30 cellular contexts compared by ENCODE assay signal in genomic region chr16:10599626-10600025, GRCh38. TPM values are rescaled to one million over a fixed set of nuclear protein-coding genes. Genes with fewer than 3 reads are reported as not detected.
DNase-seq lines count a peak whose midpoint lies in the region; ATAC-seq, FAIRE-seq and TF ChIP-seq lines count a peak whose summit lies in the region.
"Had no signal": no experiment of that assay in that cellular context is flagged by ENCODE, and none has a peak within 500 bp of the region (broad histone marks: within the 10 kb centered on the region; RNA-seq: fewer than 3 reads in every experiment).

No MANE protein-coding gene starts in this region.

- RAD21 ChIA-PET in GM12878 (lab: Charles Lee; ENCODE audit: unreplicated experiment) = interaction anchor here (0.6 to 1.3 kb wide), 5 partner anchors 9 to 138 kb away, joined by 3 to 4 read pairs (median 3); no protein-coding TSS in a partner anchor

- 26% methylated on average over 7 of the region's 7 CpGs for WGBS in GM12878 (ENCODE audit: insufficient coverage, insufficient replicate concordance, low lambda C conversion rate, missing lambda C conversion rate)

- no peak for TF ChIP-seq CTCF in GM12878 (IDR thresholded peaks at IDR 0.05 in 2 of 3, conservative IDR thresholded peaks at IDR 0.05 in 1 of 3; ENCODE audit: control insufficient read depth in 2 of 3, extremely low read depth in 1 of 3, insufficient read depth in 1 of 3, low read depth in 3 of 3, low read length in 3 of 3)

- no peak overlapping the region for H3K27ac ChIP-seq in GM12878 (ENCODE audit: control insufficient read depth, insufficient read depth)
- H3K27ac ChIP-seq: brain microvascular endothelial cell, parathyroid adenoma, VCaP had no signal

- H3K4me1 ChIP-seq in GM12878 (ENCODE audit: control insufficient read depth, insufficient read depth, low read length) = peaks cover 40% of the 10 kb centered on the region
- H3K4me1 ChIP-seq: parathyroid adenoma had no signal

- TF ChIP-seq EP300 in GM12878 (IDR thresholded peaks at IDR 0.05; ENCODE audit: borderline replicate concordance in 1 of 2, control insufficient read depth in 1 of 2, low read depth in 2 of 2, low read length in 2 of 2) = 0 out of 4 replicates have a peak, but pooled peaks of 1 of the 2 experiments have one; percentile 16

- in situ Hi-C loops in GM12878 (cut with MboI) = no loop called here

- no peaks in the 10 kb centered on the region for H3K36me3 Mint-ChIP-seq in stimulated activated memory B cell treated with anti-CD40 and anti-IgM and Interleukin-4, amounts not matched to agents 10 μg/mL and 1 μg/mL and 100 μg/mL, for 72 hours
- H3K36me3 Mint-ChIP-seq: activated CD8-positive, alpha-beta memory T cell treated with anti-CD3 and anti-CD28 coated beads, Interleukin-2, amount 10 ng/mL, durations not matched to agents 7 days and 5 days had no signal

- intact Hi-C loops in GM12878 (cut with micrococcal nuclease; ENCODE audit: unreplicated experiment) = loop anchor here (5.0 kb wide), 1 partner anchor 62 kb away; no protein-coding TSS in a partner anchor

- no peaks in the 10 kb centered on the region for H3K9me3 Mint-ChIP-seq in stimulated activated memory B cell treated with anti-CD40 and anti-IgM and Interleukin-4, amounts not matched to agents 10 μg/mL and 1 μg/mL and 100 μg/mL, for 72 hours
- H3K9me3 Mint-ChIP-seq: activated CD4-positive, alpha-beta T cell treated with anti-CD3 and anti-CD28 coated beads, Interleukin-2, amount 10 ng/mL, durations not matched to agents 24 days and 14 days; activated naive CD4-positive, alpha-beta T cell treated with anti-CD3 and anti-CD28 coated beads for 36 hours; activated T-cell treated with anti-CD3 and anti-CD28 coated beads, Interleukin-2, amount 50 U/mL, for 72 hours; GM23338; HFFc6; nephron; T-helper 2 cell treated with Interferon-gamma antibody and Interleukin-4, amounts not matched to agents 5 μg/mL and 100 μg/mL, for 36 hours had no signal

- H3K4me1 Mint-ChIP-seq in stimulated activated memory B cell treated with anti-CD40 and anti-IgM and Interleukin-4, amounts not matched to agents 10 μg/mL and 1 μg/mL and 100 μg/mL, for 72 hours = peaks cover 26% of the 10 kb centered on the region
- H3K4me1 Mint-ChIP-seq: activated CD4-positive, alpha-beta T cell treated with anti-CD3 and anti-CD28 coated beads, Interleukin-2, amount 10 ng/mL, durations not matched to agents 24 days and 14 days; activated CD8-positive, alpha-beta memory T cell treated with anti-CD3 and anti-CD28 coated beads, Interleukin-2, amount 10 ng/mL, durations not matched to agents 7 days and 5 days had no signal

- no peak overlapping the region for H3K4me3 ChIP-seq in GM12878
- H3K4me3 ChIP-seq: GM23338 had no signal

- no peaks in the 10 kb centered on the region for H3K79me2 ChIP-seq in GM12878 (ENCODE audit: control insufficient read depth, insufficient read depth, low read length)
- H3K79me2 ChIP-seq: parathyroid adenoma had no signal

- no peak overlapping the region for H3K4me2 ChIP-seq in GM12878 (ENCODE audit: control insufficient read depth, insufficient read depth)
- H3K4me2 ChIP-seq: GM23338 had no signal

- no peak for FAIRE-seq in GM12878 (lab: Jason Lieb, UNC)
- FAIRE-seq: keratinocyte had no signal

- H3K27ac Mint-ChIP-seq in stimulated activated memory B cell treated with anti-CD40 and anti-IgM and Interleukin-4, amounts not matched to agents 10 μg/mL and 1 μg/mL and 100 μg/mL, for 72 hours = no peak overlapping the region
- H3K27ac Mint-ChIP-seq: activated CD4-positive, alpha-beta T cell treated with anti-CD3 and anti-CD28 coated beads, Interleukin-2, amount 10 ng/mL, durations not matched to agents 24 days and 14 days; activated CD8-positive, alpha-beta memory T cell treated with anti-CD3 and anti-CD28 coated beads, Interleukin-2, amount 10 ng/mL, durations not matched to agents 7 days and 5 days; activated naive CD4-positive, alpha-beta T cell treated with anti-CD3 and anti-CD28 coated beads for 36 hours; activated T-cell treated with anti-CD3 and anti-CD28 coated beads, Interleukin-2, amount 50 U/mL, for 72 hours; HFFc6; nephron; T-helper 2 cell treated with Interferon-gamma antibody and Interleukin-4, amounts not matched to agents 5 μg/mL and 100 μg/mL, for 36 hours had no signal

- CTCF ChIA-PET in GM12878 (lab: Yijun Ruan, JAX) = interaction anchor here (0.6 kb wide), 1 partner anchor 18 kb away, joined by 3 read pairs; no protein-coding TSS in a partner anchor

- TF ChIP-seq POLR2A in GM12878 (IDR thresholded peaks at IDR 0.05; ENCODE audit: low read depth, low read length) = no peak

- peaks cover 50% of the 10 kb centered on the region for H3K27me3 Mint-ChIP-seq in stimulated activated memory B cell treated with anti-CD40 and anti-IgM and Interleukin-4, amounts not matched to agents 10 μg/mL and 1 μg/mL and 100 μg/mL, for 72 hours
- H3K27me3 Mint-ChIP-seq: activated CD4-positive, alpha-beta T cell treated with anti-CD3 and anti-CD28 coated beads, Interleukin-2, amount 10 ng/mL, durations not matched to agents 24 days and 14 days had no signal

- no peak overlapping the region for H3K4me3 Mint-ChIP-seq in stimulated activated memory B cell treated with anti-CD40 and anti-IgM and Interleukin-4, amounts not matched to agents 10 μg/mL and 1 μg/mL and 100 μg/mL, for 72 hours
- H3K4me3 Mint-ChIP-seq: activated CD4-positive, alpha-beta T cell treated with anti-CD3 and anti-CD28 coated beads, Interleukin-2, amount 10 ng/mL, durations not matched to agents 24 days and 14 days; activated CD8-positive, alpha-beta memory T cell treated with anti-CD3 and anti-CD28 coated beads, Interleukin-2, amount 10 ng/mL, durations not matched to agents 7 days and 5 days; activated naive CD4-positive, alpha-beta T cell treated with anti-CD3 and anti-CD28 coated beads for 36 hours; activated T-cell treated with anti-CD3 and anti-CD28 coated beads, Interleukin-2, amount 50 U/mL, for 72 hours; GM23338; HFFc6; nephron; T-helper 2 cell treated with Interferon-gamma antibody and Interleukin-4, amounts not matched to agents 5 μg/mL and 100 μg/mL, for 36 hours had no signal

- H3K9ac ChIP-seq in GM12878 (ENCODE audit: control insufficient read depth, insufficient read depth, low read length) = no peak overlapping the region
- H3K9ac ChIP-seq: parathyroid adenoma had no signal

- no peaks in the 10 kb centered on the region for H4K20me1 ChIP-seq in GM12878 (ENCODE audit: control insufficient read depth, insufficient read depth)

- H2AFZ ChIP-seq in GM12878 (ENCODE audit: control insufficient read depth, low read depth, low read length) = no peak overlapping the region
- H2AFZ ChIP-seq: parathyroid adenoma had no signal

- H3K9me3 ChIP-seq in GM12878 (replicated peaks; ENCODE audit: control insufficient read depth, insufficient read depth, low read length) = no peaks in the 10 kb centered on the region

- no peak for DNase-seq in GM12878 (ENCODE audit: low read depth, low spot score)
- no peak for DNase-seq in activated CD4-positive, alpha-beta T cell treated with anti-CD3 and anti-CD28 coated beads for 48 hours
- DNase-seq in activated T-cell treated with anti-CD3 and anti-CD28 coated beads, Interleukin-2, amount 50 U/mL, for 1 hour = no peak
- no peak for DNase-seq in activated CD8-positive, alpha-beta memory T cell treated with anti-CD3 and anti-CD28 coated beads for 24 hours
- DNase-seq: activated CD4-positive, alpha-beta T cell treated with anti-CD3 and anti-CD28 coated beads, Interleukin-2, amount 10 ng/mL, durations not matched to agents 24 days and 14 days; activated CD8-positive, alpha-beta memory T cell treated with anti-CD3 and anti-CD28 coated beads, Interleukin-2, amount 10 ng/mL, durations not matched to agents 7 days and 5 days; activated naive CD4-positive, alpha-beta T cell treated with anti-CD3 and anti-CD28 coated beads for 36 hours; activated T-cell treated with anti-CD3 and anti-CD28 coated beads, Interleukin-2, amount 50 U/mL, for 72 hours; brain microvascular endothelial cell; C1 segment of cervical spinal cord; COR-L47; DMS53; HFFc6; IMR-90; midbrain; NCI-H1436; NCI-H446 treated with DMSO at 0.1 percent for 48 hours; right cardiac atrium; SHP77; stimulated activated CD4-positive, alpha-beta T cell treated with anti-CD3 and anti-CD28 coated beads, Interleukin-2, amount 100 ng/mL, for 24 hours had no signal

- no peaks in the 10 kb centered on the region for H3K36me3 ChIP-seq in GM12878 (ENCODE audit: control insufficient read depth in 2 of 2, insufficient read depth in 2 of 2, low read length in 1 of 2)
- H3K36me3 ChIP-seq: brain microvascular endothelial cell had no signal

- H3K27me3 ChIP-seq in GM12878 (replicated peaks in 1 of 2; ENCODE audit: control insufficient read depth in 2 of 2, insufficient read depth in 2 of 2, low read length in 1 of 2) = no peaks in the 10 kb centered on the region
- H3K27me3 ChIP-seq: brain microvascular endothelial cell had no signal

- ATAC-seq in GM18909 (IDR thresholded peaks at IDR 0.05; ENCODE audit: poor library complexity, unreplicated experiment) (peak; percentile 54), HG03520 (IDR thresholded peaks at IDR 0.05; ENCODE audit: unreplicated experiment) (peak; percentile 63), GM12878 (peak; percentile 64), GM19328 (IDR thresholded peaks at IDR 0.05; ENCODE audit: unreplicated experiment) (no peak)
- peak; percentile 71 for ATAC-seq in stimulated activated memory B cell treated with anti-CD40 and anti-IgM and Interleukin-4, amounts not matched to agents 10 μg/mL and 1 μg/mL and 100 μg/mL, for 72 hours
- ATAC-seq: activated CD8-positive, alpha-beta memory T cell treated with anti-CD3 and anti-CD28 coated beads, Interleukin-2, amount 10 ng/mL, durations not matched to agents 7 days and 5 days; right cardiac atrium had no signal

- BruUV-seq in GM12878 (replicated peaks; lab: Mats Ljungman, UMichigan) = no TSS peak

- SMC1A ChIA-PET in GM12878 (lab: Charles Lee; ENCODE audit: uncharacterized antibody, unreplicated experiment) = interaction anchor here (0.7 to 1.6 kb wide), 4 partner anchors 9 to 47 kb away, joined by 3 to 7 read pairs (median 4); no protein-coding TSS in a partner anchor

- no peak for TF ChIP-seq RAD21 in GM12878 (IDR thresholded peaks at IDR 0.05; ENCODE audit: insufficient read depth, low read depth, low read length)

- POLR2A ChIA-PET in GM12878 (lab: Charles Lee) = interaction anchor here (0.6 to 1.3 kb wide), 3 partner anchors 9 to 839 kb away, joined by 3 to 4 read pairs (median 4); no protein-coding TSS in a partner anchor

RNA-seq across cellular contexts. Expression of gene EMP2, which starts 19.2 kb away (rescaled TPM):
- total RNA-seq in GM12878 (2013; cell fraction: nucleolus; rRNA removed) = 0.95 and 1.0 TPM in 2 replicates
- total RNA-seq in GM12878 (2014; rRNA removed) (3.2 and 3.4 TPM in 2 replicates), GM12878 (2014; rRNA removed; fragmentation: Illumina TruSeq; extraction: Trizol) (2.6 and 2.9 TPM in 2 replicates), GM12878 (2021) (5.7 and 5.8 TPM in 2 replicates)
- polyA plus RNA-seq in GM12878 (2011; ENCODE audit: low read depth) = 1.9 TPM
- polyA plus RNA-seq in GM12878 (2011; rRNA removed) (0.20 and 0.41 TPM in 2 replicates), GM12878 (2014; fragmentation: Illumina TruSeq; extraction: Trizol) (2.9 and 3.6 TPM in 2 replicates), GM12878 (2014; fragmentation: Nextera tagmentation; extraction: Ambion mirVana) (1 to 10 TPM; 4.4 to 6.1 TPM), GM12878 (2014; rRNA removed) (2.9 and 3.1 TPM in 2 replicates), GM12878 (2016; fragmentation: Nextera tagmentation; extraction: Ambion mirVana) (10 to 100 TPM in 1 of 2 experiments, 1 to 10 TPM in 1; 8.9 to 10.4 TPM)
- 0.15 and 0.33 TPM in 2 replicates for polyA plus RNA-seq in GM12878 (2011; cell fraction: cytosol; rRNA removed)
- polyA plus RNA-seq in GM12878 (2011; cell fraction: nucleus; rRNA removed) = 0.26 and 0.31 TPM in 2 replicates
- 0.80 and 0.93 TPM in 2 replicates for polyA plus RNA-seq in GM12878 (2012)
- 0.41 and 0.51 TPM in 2 replicates for polyA minus RNA-seq in GM12878 (2011; rRNA and poly(A)+ RNA removed)
- polyA minus RNA-seq in GM12878 (2011; cell fraction: cytosol; rRNA and poly(A)+ RNA removed) = 0.53 and 0.83 TPM in 2 replicates
- 0.12 and 0.29 TPM in 2 replicates for polyA minus RNA-seq in GM12878 (2011; cell fraction: nucleus; rRNA and poly(A)+ RNA removed)
- total RNA-seq: activated CD4-positive, alpha-beta T cell treated with anti-CD3 and anti-CD28 coated beads, Interleukin-2, amount 10 ng/mL, durations not matched to agents 24 days and 14 days; activated CD8-positive, alpha-beta memory T cell treated with anti-CD3 and anti-CD28 coated beads, Interleukin-2, amount 10 ng/mL, durations not matched to agents 7 days and 5 days; activated naive CD4-positive, alpha-beta T cell treated with anti-CD3 and anti-CD28 coated beads for 36 hours had no signal
